16 cellular contexts compared by ENCODE assay signal in the genomic region with DNA sequence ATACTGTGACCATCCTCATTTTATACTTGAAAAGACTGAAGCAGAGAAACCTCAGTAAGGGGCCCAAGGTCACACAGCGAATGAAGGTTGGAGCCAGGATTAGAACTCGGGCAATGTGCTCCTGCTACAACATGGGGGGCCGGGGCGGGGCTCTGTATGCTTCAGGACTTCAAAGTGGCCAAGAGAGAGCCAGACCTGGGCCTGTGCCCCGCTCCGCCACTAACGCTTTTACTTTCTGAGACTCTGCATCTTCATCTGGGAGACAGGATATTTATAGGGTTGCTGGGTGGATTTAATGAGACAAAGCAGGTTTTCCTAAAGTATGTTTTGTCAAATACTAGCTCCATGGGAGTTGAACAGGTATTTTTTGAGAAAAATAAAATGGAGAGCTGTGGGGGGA. TPM values are rescaled to one million over a fixed set of nuclear protein-coding genes. Genes with fewer than 3 reads are reported as not detected.
"Had no signal": no experiment of that assay in that cellular context is flagged by ENCODE, and none has a peak within 500 bp of the region (broad histone marks: within the 10 kb centered on the region; RNA-seq: fewer than 3 reads in every experiment).

No MANE protein-coding gene starts in this region.

- H3K36me3 ChIP-seq: breast epithelium, neural progenitor cell, right atrium auricular region had no signal

- H3K27ac ChIP-seq: breast epithelium, hepatocyte, neural progenitor cell, parathyroid adenoma had no signal

- H3K4me1 ChIP-seq: breast epithelium had no signal

- H3K4me3 ChIP-seq: breast epithelium, hepatocyte, neural progenitor cell, right atrium auricular region had no signal

- H3K9me3 ChIP-seq: breast epithelium, right atrium auricular region had no signal

- H3K27me3 ChIP-seq: breast epithelium, hepatocyte, neural progenitor cell, right atrium auricular region had no signal

- DNase-seq: activated CD4-positive, alpha-beta memory T cell treated with anti-CD3 and anti-CD28 coated beads for 36 hours; activated CD4-positive, alpha-beta T cell treated with anti-CD3 and anti-CD28 coated beads for 1 hour; activated gamma-delta T cell; activated naive CD8-positive, alpha-beta T cell treated with anti-CD3 and anti-CD28 coated beads for 36 hours; activated T-cell treated with anti-CD3 and anti-CD28 coated beads, Interleukin-2, amount 50 U/mL, for 4 hours; anterior cingulate cortex; effector CD8-positive, alpha-beta T cell; stimulated activated CD4-positive, alpha-beta T cell treated with anti-CD3 and anti-CD28 coated beads, Interleukin-1b, Interleukin-23, amount 100 ng/mL, for 48 hours; stimulated activated naive B cell treated with anti-CD40 and anti-IgM and Interleukin-4, amounts not matched to agents 10 μg/mL and 1 μg/mL and 100 μg/mL, for 72 hours had no signal

- ATAC-seq: activated T-cell treated with anti-CD3 and anti-CD28 coated beads, Interleukin-2, amount 50 U/mL, for 4 hours; stimulated activated naive B cell treated with anti-CD40 and anti-IgM and Interleukin-4, amounts not matched to agents 10 μg/mL and 1 μg/mL and 100 μg/mL, for 72 hours had no signal

RNA-seq across cellular contexts. Expression of gene LYVE1, which starts 33.9 kb away (rescaled TPM):
- total RNA-seq: activated CD4-positive, alpha-beta memory T cell treated with anti-CD3 and anti-CD28 coated beads for 36 hours; activated naive CD8-positive, alpha-beta T cell treated with anti-CD3 and anti-CD28 coated beads for 36 hours; kidney epithelial cell; myocyte had no signal
